ENCODE assay signal across 8 cellular contexts in genomic region chr19:13441810-13442512, GRCh38.
A peak's percentile ranks its signal among the peaks of the same experiment; 100 is the strongest.
DNase-seq lines count a peak whose midpoint lies in the region; ATAC-seq, FAIRE-seq and TF ChIP-seq lines count a peak whose summit lies in the region.

No MANE protein-coding gene starts in this region.

- no peaks in the 10 kb centered on the region; a peak in 1 of 5 replicates for H3K27me3 ChIP-seq in K562 (ENCODE audit: control insufficient read depth in 2 of 2, insufficient read depth in 2 of 2, low read length in 2 of 2)

- no peaks in the 10 kb centered on the region for H3K4me1 ChIP-seq in K562 (replicated peaks in 1 of 2; ENCODE audit: control insufficient read depth in 2 of 2, insufficient read depth in 2 of 2, low read length in 2 of 2)

- TF ChIP-seq RAD21 in K562 (CRISPR knock-in tag; conservative IDR thresholded peaks at IDR 0.05 in 1 of 2, IDR thresholded peaks at IDR 0.05 in 1 of 2), result no peak

- TF ChIP-seq POLR2A in K562 (conservative IDR thresholded peaks at IDR 0.05), result no peak

- no peak overlapping the region for H3K27ac Mint-ChIP-seq in nephron progenitor cell

- no peak overlapping the region for H3K9ac ChIP-seq in K562 (ENCODE audit: insufficient read depth in 1 of 2, low read depth in 2 of 2, low read length in 2 of 2)

- BruUV-seq in K562 (replicated peaks; lab: Mats Ljungman, UMichigan), result no TSS peak

- H3K36me3 ChIP-seq in K562 (ENCODE audit: control insufficient read depth, insufficient read depth, low read length), result no peaks in the 10 kb centered on the region

- H4K20me1 ChIP-seq in K562 (replicated peaks; ENCODE audit: control insufficient read depth, insufficient read depth, low read length), result peaks cover 3% of the 10 kb centered on the region; the same call in 1 of the 2 replicates

- TF ChIP-seq EP300 in K562 (IDR thresholded peaks at IDR 0.05; ENCODE audit: low read length), result no peak

- TF ChIP-seq CTCF in K562 (IDR thresholded peaks at IDR 0.05 in 2 of 3, conservative IDR thresholded peaks at IDR 0.05 in 1 of 3; ENCODE audit: insufficient read depth in 2 of 3, low read depth in 1 of 3, low read length in 3 of 3) (no peak), nephron progenitor cell (IDR thresholded peaks at IDR 0.05) (no peak)

- CTCF ChIA-PET in HEK293T (lab: Yijun Ruan, JAX), result interaction anchor here (0.5 kb wide), 1 partner anchor 558 kb away, joined by 3 read pairs; no protein-coding TSS in a partner anchor
- CTCF ChIA-PET in K562 (lab: Yijun Ruan, JAX; ENCODE audit: low intra/inter-chr PET ratio), result interaction anchor here (0.6 kb wide), 1 partner anchor 61 kb away, joined by 3 read pairs; no protein-coding TSS in a partner anchor

- no peak overlapping the region for H3K27ac ChIP-seq in K562 (ENCODE audit: extremely low read depth, low read depth, low read length)

- POLR2A ChIA-PET in HEK293T (lab: Yijun Ruan, JAX), result no interaction called here
- POLR2A ChIA-PET in K562 (lab: Yijun Ruan, JAX), result interaction anchor here (0.6 to 1.6 kb wide), 5 partner anchors 9 to 416 kb away, joined by 3 to 5 read pairs (median 3); no protein-coding TSS in a partner anchor

- DNase-seq in HEK293T (ENCODE audit: extremely low spot score), result peak; percentile 65
- DNase-seq in T follicular helper cell (ENCODE audit: low read depth), result peak; percentile 23
- peak; percentile 64 to 74 (median 68) for DNase-seq in K562 (ENCODE audit: extremely low read depth in 1 of 4, low spot score in 3 of 4)
- DNase-seq in nephron progenitor cell, result peak; percentile 92
- no peak for DNase-seq in anterior cingulate cortex (lab: John Stamatoyannopoulos, UW)
- no peak for DNase-seq in NCI-H146 treated with DMSO at 0.1 percent for 48 hours (lab: John Stamatoyannopoulos, UW; ENCODE audit: unreplicated experiment)

- no peaks in the 10 kb centered on the region for H3K9me1 ChIP-seq in K562 (ENCODE audit: control insufficient read depth, insufficient read depth, low read length)

- H2AFZ ChIP-seq in K562 (ENCODE audit: low read depth, low read length), result no peak overlapping the region

- H3K9me3 Mint-ChIP-seq in nephron progenitor cell, result no peaks in the 10 kb centered on the region

- H3K27me3 Mint-ChIP-seq in nephron progenitor cell (ENCODE audit: low read depth, poor library complexity), result peaks cover 15% of the 10 kb centered on the region

- peak; percentile 86 for FAIRE-seq in K562 (lab: Jason Lieb, UNC)

- H3K36me3 Mint-ChIP-seq in nephron progenitor cell (ENCODE audit: low read depth), result no peaks in the 10 kb centered on the region

- H3K4me3 Mint-ChIP-seq in nephron progenitor cell, result no peak overlapping the region

- no peaks in the 10 kb centered on the region for H3K4me1 Mint-ChIP-seq in nephron progenitor cell

- H3K4me2 ChIP-seq in K562 (ENCODE audit: insufficient read depth, low read length), result no peak overlapping the region

- ATAC-seq in K562 (peak; percentile 79), HG03442 (IDR thresholded peaks at IDR 0.05; ENCODE audit: unreplicated experiment) (no peak), GM21526 (IDR thresholded peaks at IDR 0.05; ENCODE audit: low FRiP score, unreplicated experiment) (no peak)

- intact Hi-C loops in K562 (cut with micrococcal nuclease), result loop anchor here (10.0 kb wide), 1 partner anchor 143 kb away; no protein-coding TSS in a partner anchor

- 4% methylated on average over 10 of the region's 10 CpGs for WGBS in K562 (ENCODE audit: insufficient coverage, low coverage, missing lambda C conversion rate)

- H3K79me2 ChIP-seq in K562 (ENCODE audit: control insufficient read depth, insufficient read depth, low read length), result no peaks in the 10 kb centered on the region

- in situ Hi-C loops in K562 (cut with MboI), result no loop called here

- no peak overlapping the region for H3K4me3 ChIP-seq in K562

- no peaks in the 10 kb centered on the region for H3K9me3 ChIP-seq in K562 (replicated peaks; ENCODE audit: control insufficient read depth, insufficient read depth, low read depth, low read length)

TF ChIP-seq in HEK293T, 16 proteins besides CTCF, POLR2A, EP300 and RAD21:
- TF ChIP-seq FOXA1 (IDR thresholded peaks at IDR 0.05), result no peak
- TF ChIP-seq ARNT (IDR thresholded peaks at IDR 0.05), result no peak
- TF ChIP-seq ZNF384 (IDR thresholded peaks at IDR 0.05), result no peak
- TF ChIP-seq L3MBTL2 (conservative IDR thresholded peaks at IDR 0.05), result no peak
- TF ChIP-seq FOXK2 (IDR thresholded peaks at IDR 0.05), result no peak
- no peak for TF ChIP-seq LEF1 (IDR thresholded peaks at IDR 0.05; ENCODE audit: borderline replicate concordance)
- TF ChIP-seq TARDBP (IDR thresholded peaks at IDR 0.05), result no peak
- TF ChIP-seq SP1 (IDR thresholded peaks at IDR 0.05), result no peak
- no peak for TF ChIP-seq FOXM1 (IDR thresholded peaks at IDR 0.05; ENCODE audit: borderline replicate concordance)
- no peak for TF ChIP-seq PKNOX1 (IDR thresholded peaks at IDR 0.05)
- no peak for TF ChIP-seq HDGF (IDR thresholded peaks at IDR 0.05; ENCODE audit: borderline replicate concordance)
- TF ChIP-seq BHLHE40 (IDR thresholded peaks at IDR 0.05; ENCODE audit: borderline replicate concordance), result no peak
- no peak for TF ChIP-seq CTBP1 (IDR thresholded peaks at IDR 0.05; ENCODE audit: borderline replicate concordance)
- TF ChIP-seq SUZ12 (IDR thresholded peaks at IDR 0.05), result no peak
- TF ChIP-seq ELF4 (IDR thresholded peaks at IDR 0.05), result no peak
- no peak for TF ChIP-seq NFRKB (IDR thresholded peaks at IDR 0.05)
TF ChIP-seq in HEK293T: peak in this region for 0.

TF ChIP-seq in K562, 482 proteins besides CTCF, POLR2A, EP300 and RAD21 (continues in another document):
- no peak for TF ChIP-seq PML (IDR thresholded peaks at IDR 0.05; ENCODE audit: low read length)
- TF ChIP-seq DMBX1 (CRISPR knock-in tag; IDR thresholded peaks at IDR 0.05; ENCODE audit: borderline replicate concordance), result peak; percentile 26; the same call in 1 of the 2 replicates
- peak; percentile 96 for TF ChIP-seq MIER1 (IDR thresholded peaks at IDR 0.05; ENCODE audit: low read depth)
- peak; percentile 52; the same call in 1 of the 2 replicates for TF ChIP-seq TFAP4 (CRISPR knock-in tag; IDR thresholded peaks at IDR 0.05; ENCODE audit: borderline replicate concordance)
- no peak for TF ChIP-seq KLF13 (tag; IDR thresholded peaks at IDR 0.05; ENCODE audit: borderline replicate concordance, low read depth)
- no peak for TF ChIP-seq MCM7 (IDR thresholded peaks at IDR 0.05)
- 0 out of 2 replicates have a peak, but pooled peaks have one; percentile 48 for TF ChIP-seq NCOA1 (IDR thresholded peaks at IDR 0.05; ENCODE audit: low read depth)
- no peak for TF ChIP-seq SAP30 (IDR thresholded peaks at IDR 0.05; ENCODE audit: borderline replicate concordance, insufficient read depth, low read depth, low read length, poor library complexity, severe bottlenecking)
- no peak for TF ChIP-seq ZBTB26 (CRISPR knock-in tag; IDR thresholded peaks at IDR 0.05)
- TF ChIP-seq ZBTB12 (CRISPR knock-in tag; IDR thresholded peaks at IDR 0.05), result no peak
- TF ChIP-seq HDAC2 (IDR thresholded peaks at IDR 0.05), result peak; percentile 60; the same call in 1 of the 2 replicates
- TF ChIP-seq SNIP1 (IDR thresholded peaks at IDR 0.05; ENCODE audit: low read depth), result no peak

Comparison
In these comparisons a context has a peak if more than half of its experiments do, and no peak if none do; other contexts are left out.
1. DNase-seq: peak in HEK293T (single experiment), T follicular helper cell (single experiment), K562 (4 of 4) and nephron progenitor cell (single experiment); none in anterior cingulate cortex (0 of 58) and NCI-H146 treated with DMSO at 0.1 percent for 48 hours (single experiment).